In the genomic region with DNA sequence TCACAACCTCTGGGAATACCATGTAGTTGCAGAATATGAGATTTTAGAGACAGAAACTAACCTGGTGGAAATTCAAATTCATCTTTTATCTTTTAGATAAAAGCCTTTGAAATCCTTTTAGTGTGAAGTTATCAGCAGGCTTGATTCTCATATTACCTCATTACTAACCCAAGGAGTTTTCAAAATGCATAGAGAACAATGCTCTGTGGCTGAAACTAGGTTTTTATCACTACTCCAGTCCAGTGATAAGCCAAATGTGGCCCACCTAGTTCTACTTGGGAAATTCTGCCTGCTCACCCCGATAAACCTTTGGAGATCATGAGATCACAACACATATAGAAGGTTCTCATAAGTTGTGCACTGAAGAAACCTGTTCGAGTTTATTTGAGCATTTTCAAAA, we compare ENCODE assay signal across 21 cellular contexts.
"Had no signal": no experiment of that assay in that cellular context is flagged by ENCODE, and none has a peak within 500 bp of the region (broad histone marks: within the 10 kb centered on the region; RNA-seq: fewer than 3 reads in every experiment).

No MANE protein-coding gene starts in this region.

- DNase-seq: activated CD4-positive, alpha-beta T cell treated with anti-CD3 and anti-CD28 coated beads for 48 hours; activated CD4-positive, alpha-beta T cell treated with anti-CD3 and anti-CD28 coated beads, Interleukin-2, amount 50 U/mL, for 48 hours; activated CD8-positive, alpha-beta memory T cell treated with anti-CD3 and anti-CD28 coated beads for 24 hours; activated effector memory CD4-positive, alpha-beta T cell treated with Interleukin-2 at 50 U/mL for 16 hours; activated naive CD4-positive, alpha-beta T cell treated with Interleukin-2 at 50 U/mL for 16 hours; amniotic stem cell; central memory CD4-positive, alpha-beta T cell; islet precursor cell; left ventricle myocardium superior; naive thymus-derived CD8-positive, alpha-beta T cell; right cardiac atrium; spleen; stimulated activated naive CD8-positive, alpha-beta T cell treated with anti-CD3 and anti-CD28 coated beads, Interleukin-15, Interleukin-2, amounts not matched to agents 100 U/mL and 50 U/mL, for 24 hours; T-helper 9 cell; testis; uterus; WERI-Rb-1 had no signal

- H3K4me1 ChIP-seq: foreskin keratinocyte, neural progenitor cell, spleen, testis, uterus had no signal

- H3K36me3 ChIP-seq: neural progenitor cell, spleen, uterus, WERI-Rb-1 had no signal

- H3K4me3 ChIP-seq: neural progenitor cell, spleen, testis, uterus had no signal

- H3K9me3 ChIP-seq: testis, uterus had no signal

- H3K9ac ChIP-seq: neural progenitor cell had no signal

- H3K4me2 ChIP-seq: neural progenitor cell had no signal

- ATAC-seq: activated CD4-positive, CD25-positive, alpha-beta regulatory T cell treated with anti-CD3 and anti-CD28 coated beads, Interleukin-2, amount 50 U/mL, for 24 hours; esophagus mucosa; foreskin keratinocyte; left ventricle myocardium superior; naive thymus-derived CD8-positive, alpha-beta T cell; right cardiac atrium; stimulated activated naive CD8-positive, alpha-beta T cell treated with anti-CD3 and anti-CD28 coated beads, Interleukin-15, Interleukin-2, amounts not matched to agents 100 U/mL and 50 U/mL, for 24 hours had no signal

- H3K27me3 ChIP-seq: foreskin keratinocyte, neural progenitor cell, spleen, testis, uterus had no signal

- H2AFZ ChIP-seq: neural progenitor cell had no signal

- H3K27ac ChIP-seq: foreskin keratinocyte, neural progenitor cell, spleen, testis, uterus, WERI-Rb-1 had no signal
